In the genomic region with DNA sequence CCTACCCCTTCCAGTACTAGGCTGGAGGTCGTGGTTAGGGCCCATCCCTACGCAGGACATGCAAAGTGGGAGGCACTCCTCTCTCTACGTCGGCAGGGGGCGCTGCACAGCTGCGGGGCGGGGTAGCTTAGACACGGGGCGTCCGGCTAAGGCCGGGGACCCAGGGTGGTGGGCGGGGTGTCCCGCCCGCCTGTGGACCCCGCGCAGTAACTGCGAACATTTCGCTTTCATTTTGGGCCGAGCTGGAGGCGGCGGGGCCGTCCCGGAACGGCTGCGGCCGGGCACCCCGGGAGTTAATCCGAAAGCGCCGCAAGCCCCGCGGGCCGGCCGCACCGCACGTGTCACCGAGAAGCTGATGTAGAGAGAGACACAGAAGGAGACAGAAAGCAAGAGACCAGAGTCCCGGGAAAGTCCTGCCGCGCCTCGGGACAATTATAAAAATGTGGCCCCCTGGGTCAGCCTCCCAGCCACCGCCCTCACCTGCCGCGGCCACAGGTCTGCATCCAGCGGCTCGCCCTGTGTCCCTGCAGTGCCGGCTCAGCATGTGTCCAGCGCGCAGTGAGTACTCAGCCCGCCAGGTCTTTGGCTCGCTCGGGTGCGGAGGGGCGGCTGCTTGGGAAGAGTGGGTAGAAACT, we compare ENCODE assay signal across 8 cellular contexts. TPM values are rescaled to one million over a fixed set of nuclear protein-coding genes. Genes with fewer than 3 reads are reported as not detected.
DNase-seq lines count a peak whose midpoint lies in the region; ATAC-seq and TF ChIP-seq lines count a peak whose summit lies in the region.

A gene (plus strand): TSS at position 219 of the 635 bp plus-strand sequence.

- DNase-seq in COR-L47 (lab: John Stamatoyannopoulos, UW) (peak; percentile 37), PC-9 (peak; percentile 58 to 79), foreskin fibroblast (peak; percentile 61 to 89), neuronal stem cell (ENCODE audit: low spot score) (peak; percentile 74), substantia nigra (lab: John Stamatoyannopoulos, UW) (peak; percentile 13 to 91 (median 64))
- peak; percentile 79 for DNase-seq in activated T-helper 2 cell treated with anti-CD3 and anti-CD28 coated beads, Interferon-gamma antibody, Interleukin-2, Interleukin-4, amounts not matched to agents 10 μg/mL and 5 μg/mL and 100 μg/mL, durations not matched to agents 14 hours and 24 hours and 36 hours (ENCODE audit: low spot score)

- peak within 1 kb of the TSS; percentile 75 for H3K4me3 Mint-ChIP-seq in activated T-helper 2 cell treated with anti-CD3 and anti-CD28 coated beads, Interferon-gamma antibody, Interleukin-2, Interleukin-4, amounts not matched to agents 10 μg/mL and 5 μg/mL and 100 μg/mL, durations not matched to agents 14 hours and 24 hours and 36 hours (ENCODE audit: low read depth)

- ATAC-seq in GM19397 (IDR thresholded peaks at IDR 0.05; ENCODE audit: unreplicated experiment) (peak; percentile 96), HG03521 (IDR thresholded peaks at IDR 0.05; ENCODE audit: unreplicated experiment) (peak; percentile 96)

- H3K27ac Mint-ChIP-seq in activated T-helper 2 cell treated with anti-CD3 and anti-CD28 coated beads, Interferon-gamma antibody, Interleukin-2, Interleukin-4, amounts not matched to agents 10 μg/mL and 5 μg/mL and 100 μg/mL, durations not matched to agents 14 hours and 24 hours and 36 hours = peak within 1 kb of the TSS; percentile 42

- BruUV-seq in PC-9 (replicated peaks; lab: Mats Ljungman, UMichigan) = no TSS peak

- no peaks in the 10 kb centered on the region for H3K9me3 Mint-ChIP-seq in activated T-helper 2 cell treated with anti-CD3 and anti-CD28 coated beads, Interferon-gamma antibody, Interleukin-2, Interleukin-4, amounts not matched to agents 10 μg/mL and 5 μg/mL and 100 μg/mL, durations not matched to agents 14 hours and 24 hours and 36 hours

- H4K20me1 ChIP-seq in PC-9 (ENCODE audit: insufficient read depth) = no peaks in the 10 kb centered on the region

- no CpG with 5 or more reads among the region's 54 CpGs for WGBS in neuronal stem cell (ENCODE audit: extremely low coverage in 2 of 2, insufficient read length in 2 of 2, insufficient replicate concordance in 1 of 2), 2 donors

- POLR2A ChIA-PET in PC-9 (lab: Charles Lee; ENCODE audit: unreplicated experiment) = interaction anchor here (0.7 kb wide), 1 partner anchor 78 kb away, joined by 7 read pairs; no protein-coding TSS in a partner anchor

- no peak within 1 kb of the TSS for H3K4ac ChIP-seq in neuronal stem cell (ENCODE audit: low read length)

- H3K4me3 ChIP-seq in PC-9 (peak within 1 kb of the TSS; percentile 96), foreskin fibroblast (ENCODE audit: low read depth in 1 of 2, low read length in 2 of 2) (peak within 1 kb of the TSS; percentile 74 to 75), neuronal stem cell (ENCODE audit: low read length in 2 of 2) (peak within 1 kb of the TSS; percentile 41 to 79)

- no peaks in the 10 kb centered on the region for H3K9me2 ChIP-seq in PC-9 (ENCODE audit: insufficient read depth)

- no peaks in the 10 kb centered on the region for H3K79me2 ChIP-seq in PC-9 (ENCODE audit: low read depth)

- H3K36me3 ChIP-seq in PC-9 (ENCODE audit: low read depth) (no peaks in the 10 kb centered on the region), neuronal stem cell (replicated peaks in 1 of 2; ENCODE audit: control insufficient read depth in 2 of 2, insufficient read depth in 2 of 2, low read length in 2 of 2) (no peaks in the 10 kb centered on the region)

- H2BK120ac ChIP-seq in neuronal stem cell (ENCODE audit: low read depth, low read length) = no peak within 1 kb of the TSS

- intact Hi-C loops in PC-9 (cut with micrococcal nuclease; ENCODE audit: unreplicated experiment) = loop anchor here (5.0 kb wide), 2 partner anchors 46 to 91 kb away; no protein-coding TSS in a partner anchor
- intact Hi-C loops in activated T-helper 2 cell treated with anti-CD3 and anti-CD28 coated beads, Interferon-gamma antibody, Interleukin-2, Interleukin-4, amounts not matched to agents 10 μg/mL and 5 μg/mL and 100 μg/mL, durations not matched to agents 14 hours and 24 hours and 36 hours (cut with micrococcal nuclease) = loop anchor here (1.0 to 10.0 kb wide), 6 partner anchors 18 to 426 kb away; no protein-coding TSS in a partner anchor

- no peaks in the 10 kb centered on the region for H3K79me1 ChIP-seq in neuronal stem cell (ENCODE audit: low read depth, low read length)

- H3K4me1 ChIP-seq in PC-9 (replicated peaks; ENCODE audit: insufficient read depth) (peaks cover 23% of the 10 kb centered on the region), neuronal stem cell (ENCODE audit: control insufficient read depth in 2 of 2, insufficient read depth in 1 of 2, low read depth in 1 of 2, low read length in 2 of 2) (peaks cover 0 to 2% of the 10 kb centered on the region in 2 donors)

- H4K8ac ChIP-seq in neuronal stem cell (ENCODE audit: low read depth, low read length) = peak within 1 kb of the TSS; percentile 20

- H3K18ac ChIP-seq in neuronal stem cell (ENCODE audit: low read length) = peak within 1 kb of the TSS; percentile 84

- no peak within 1 kb of the TSS for H3K27ac ChIP-seq in PC-9
- H3K27ac ChIP-seq in neuronal stem cell (replicated peaks; ENCODE audit: low read length) = no peak within 1 kb of the TSS
- H3K27ac ChIP-seq in substantia nigra (ENCODE audit: low read depth, low read length, poor library complexity, severe bottlenecking) = peak within 1 kb of the TSS; percentile 23

- CTCF ChIA-PET in PC-9 (lab: Charles Lee) = interaction anchor here (0.5 to 3.7 kb wide), 14 partner anchors 13 to 519 kb away, joined by 3 to 15 read pairs (median 5); no protein-coding TSS in a partner anchor

- H3K27me3 Mint-ChIP-seq in activated T-helper 2 cell treated with anti-CD3 and anti-CD28 coated beads, Interferon-gamma antibody, Interleukin-2, Interleukin-4, amounts not matched to agents 10 μg/mL and 5 μg/mL and 100 μg/mL, durations not matched to agents 14 hours and 24 hours and 36 hours (ENCODE audit: low read depth) = peaks cover 15% of the 10 kb centered on the region

- H2AFZ ChIP-seq in PC-9 (peak within 1 kb of the TSS; percentile 97), neuronal stem cell (ENCODE audit: low read length) (peak within 1 kb of the TSS; percentile 93)

- no peak within 1 kb of the TSS for H4K91ac ChIP-seq in neuronal stem cell (ENCODE audit: low read depth, low read length, poor library complexity)

- H3K9me3 ChIP-seq in PC-9 (ENCODE audit: insufficient read depth, low read depth) (no peaks in the 10 kb centered on the region), neuronal stem cell (replicated peaks in 1 of 2; ENCODE audit: control insufficient read depth in 2 of 2, insufficient read depth in 1 of 2, low read depth in 1 of 2, low read length in 2 of 2) (peaks cover 0 to 3% of the 10 kb centered on the region in 2 donors)

- no peaks in the 10 kb centered on the region; the same call in 1 of the 2 replicates for H3F3A ChIP-seq in PC-9 (ENCODE audit: insufficient read depth, low read depth)

- H3K27me3 ChIP-seq in PC-9 (ENCODE audit: insufficient read depth, low read depth) (no peaks in the 10 kb centered on the region), neuronal stem cell (ENCODE audit: control insufficient read depth in 3 of 3, insufficient read depth in 3 of 3, low read depth in 1 of 3, low read length in 3 of 3) (peaks cover 0 to 32% (median 0%) of the 10 kb centered on the region in 3 experiments)

- no peak within 1 kb of the TSS for H3K14ac ChIP-seq in neuronal stem cell (ENCODE audit: low read length)

- TF ChIP-seq CTCF in PC-9 (conservative IDR thresholded peaks at IDR 0.05) = peak; percentile 98
- TF ChIP-seq CTCF in foreskin fibroblast (IDR thresholded peaks at IDR 0.05; ENCODE audit: low read depth, low read length) = peak; percentile 94

- no peak within 1 kb of the TSS for H2BK12ac ChIP-seq in neuronal stem cell (ENCODE audit: low read length)

- peaks cover 34% of the 10 kb centered on the region for H3K4me1 Mint-ChIP-seq in activated T-helper 2 cell treated with anti-CD3 and anti-CD28 coated beads, Interferon-gamma antibody, Interleukin-2, Interleukin-4, amounts not matched to agents 10 μg/mL and 5 μg/mL and 100 μg/mL, durations not matched to agents 14 hours and 24 hours and 36 hours (ENCODE audit: low read depth)

- no peak within 1 kb of the TSS for H2BK5ac ChIP-seq in neuronal stem cell (ENCODE audit: low read length)

- peak within 1 kb of the TSS; percentile 84 for H3K9ac ChIP-seq in neuronal stem cell (ENCODE audit: low read depth, low read length, poor library complexity)

- H3K36me3 Mint-ChIP-seq in activated T-helper 2 cell treated with anti-CD3 and anti-CD28 coated beads, Interferon-gamma antibody, Interleukin-2, Interleukin-4, amounts not matched to agents 10 μg/mL and 5 μg/mL and 100 μg/mL, durations not matched to agents 14 hours and 24 hours and 36 hours (ENCODE audit: low read depth) = peaks cover 19% of the 10 kb centered on the region

- peak within 1 kb of the TSS; percentile 74 for H3K4me2 ChIP-seq in PC-9
- H3K4me2 ChIP-seq in neuronal stem cell (ENCODE audit: insufficient read depth, low read length, poor library complexity, severe bottlenecking) = peak within 1 kb of the TSS; percentile 94

- no peak within 1 kb of the TSS for H3K23ac ChIP-seq in neuronal stem cell (ENCODE audit: low read depth, low read length, poor library complexity)

- H2BK15ac ChIP-seq in neuronal stem cell (ENCODE audit: low read length) = peak within 1 kb of the TSS; percentile 10

- H2AK5ac ChIP-seq in neuronal stem cell (ENCODE audit: low read depth, low read length) = peak within 1 kb of the TSS; percentile 30

RNA-seq across cellular contexts. Expression of the gene that starts here (rescaled TPM):
- total RNA-seq in PC-9 (2021) = 0.28 and 0.40 TPM in 2 replicates
- 0.53 and 0.87 TPM in 2 replicates for total RNA-seq in activated T-helper 2 cell treated with anti-CD3 and anti-CD28 coated beads, Interferon-gamma antibody, Interleukin-2, Interleukin-4, amounts not matched to agents 10 μg/mL and 5 μg/mL and 100 μg/mL, durations not matched to agents 14 hours and 24 hours and 36 hours
- 1.3 TPM for polyA plus RNA-seq in neuronal stem cell (2013, experiment 1 of 2)
- 0.89 TPM for polyA plus RNA-seq in neuronal stem cell (2013, experiment 2 of 2)

Comparison
In these comparisons a context has a peak if more than half of its experiments do, and no peak if none do; other contexts are left out.
1. Peak in DNase-seq, H3K4me3 ChIP-seq and H3K4me2 ChIP-seq in PC-9; RNA of the gene not detected or under 1 TPM.
2. Peak in DNase-seq in activated T-helper 2 cell treated with anti-CD3 and anti-CD28 coated beads, Interferon-gamma antibody, Interleukin-2, Interleukin-4, amounts not matched to agents 10 μg/mL and 5 μg/mL and 100 μg/mL, durations not matched to agents 14 hours and 24 hours and 36 hours; RNA of the gene not detected or under 1 TPM.